In the genomic region with DNA sequence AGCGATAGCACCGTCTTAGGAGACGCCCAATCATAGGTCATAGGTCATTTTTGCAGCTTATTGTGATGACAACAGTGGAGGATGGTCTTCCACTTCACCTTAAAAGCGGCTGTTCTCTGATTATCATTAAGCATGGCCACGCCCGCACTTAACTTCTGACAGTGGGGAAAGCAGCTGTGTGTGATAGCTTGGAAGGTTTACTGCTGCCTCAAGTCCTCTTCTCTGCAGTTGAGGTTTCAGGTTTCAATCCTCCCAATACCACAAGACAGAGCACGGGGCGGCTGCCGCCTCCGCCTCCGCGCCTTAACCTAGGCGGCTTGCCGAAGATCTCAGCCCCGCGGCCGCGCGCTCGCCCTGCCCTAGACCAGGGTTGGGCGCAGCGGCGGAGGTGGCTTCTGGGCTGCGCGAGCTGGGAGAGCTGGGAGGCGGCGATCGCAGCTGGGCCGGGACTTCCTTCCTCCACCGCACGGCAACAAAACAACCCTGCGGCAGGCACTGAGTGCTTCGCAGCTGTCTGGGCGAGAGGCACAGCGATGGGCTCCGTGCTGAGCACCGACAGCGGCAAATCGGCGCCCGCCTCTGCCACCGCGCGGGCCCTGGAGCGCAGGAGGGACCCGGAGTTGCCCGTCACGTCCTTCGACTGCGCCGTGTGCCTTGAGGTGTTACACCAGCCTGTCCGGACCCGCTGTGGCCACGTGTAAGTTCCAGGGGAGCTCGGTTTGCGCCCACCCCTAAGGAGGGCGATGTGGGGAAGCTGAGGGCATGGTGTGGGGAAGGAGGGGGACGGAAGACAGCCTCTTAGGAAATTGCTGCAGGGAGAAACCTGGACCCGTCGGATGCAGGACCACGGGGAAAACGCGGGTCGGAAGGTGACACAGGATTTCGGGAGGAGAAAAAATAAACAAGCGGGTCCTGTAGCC, we compare ENCODE assay signal across 1 cellular context.
TF ChIP-seq lines count a peak whose summit lies in the region.

TSS of gene RNF125 (plus strand) at position 495 of the 920 bp plus-strand sequence. CDS start at position 534, 39 bp downstream.

TF ChIP-seq in HepG2, 621 proteins besides CTCF, POLR2A, EP300 and RAD21 (continued from another document and continues in another):
- TF ChIP-seq NR0B2 (CRISPR knock-in tag; IDR thresholded peaks at IDR 0.05) (peak; percentile 67; the same call in 1 of the 2 replicates), TBX2 (CRISPR knock-in tag; IDR thresholded peaks at IDR 0.05; ENCODE audit: borderline replicate concordance) (peak; percentile 78), ZNF7 (CRISPR knock-in tag; IDR thresholded peaks at IDR 0.05) (no peak), NRL (CRISPR knock-in tag; IDR thresholded peaks at IDR 0.05; ENCODE audit: borderline replicate concordance) (peak; percentile 54; the same call in 1 of the 2 replicates), ZNF747 (CRISPR knock-in tag; IDR thresholded peaks at IDR 0.05; ENCODE audit: borderline replicate concordance) (peak; percentile 44), ZNF562 (CRISPR knock-in tag; IDR thresholded peaks at IDR 0.05; ENCODE audit: borderline replicate concordance) (no peak), SCMH1 (CRISPR knock-in tag; IDR thresholded peaks at IDR 0.05; ENCODE audit: borderline replicate concordance) (no peak), ZNF468 (CRISPR knock-in tag; IDR thresholded peaks at IDR 0.05) (no peak), ZFP41 (CRISPR knock-in tag; IDR thresholded peaks at IDR 0.05; ENCODE audit: borderline replicate concordance) (0 out of 2 replicates have a peak, but pooled peaks have one; percentile 28), DMAP1 (CRISPR knock-in tag; IDR thresholded peaks at IDR 0.05) (peak; percentile 21; the same call in 1 of the 2 replicates), GLI4 (CRISPR knock-in tag; IDR thresholded peaks at IDR 0.05; ENCODE audit: borderline replicate concordance) (no peak; the same call in 1 of the 2 replicates), ZNF556 (CRISPR knock-in tag; IDR thresholded peaks at IDR 0.05; ENCODE audit: borderline replicate concordance) (peak; percentile 51; the same call in 1 of the 2 replicates), PTBP1 (IDR thresholded peaks at IDR 0.05; ENCODE audit: low read depth, low read length, poor library complexity, severe bottlenecking) (no peak), RELA (CRISPR knock-in tag; IDR thresholded peaks at IDR 0.05) (0 out of 2 replicates have a peak, but pooled peaks have one; percentile 17), ZNF597 (CRISPR knock-in tag; IDR thresholded peaks at IDR 0.05) (no peak), WIZ (CRISPR knock-in tag; IDR thresholded peaks at IDR 0.05) (no peak), ISX (CRISPR knock-in tag; conservative IDR thresholded peaks at IDR 0.05) (no peak), TFDP2 (CRISPR knock-in tag; IDR thresholded peaks at IDR 0.05) (peak; percentile 41), HNRNPUL1 (IDR thresholded peaks at IDR 0.05; ENCODE audit: low read depth, low read length) (no peak), THYN1 (CRISPR knock-in tag; IDR thresholded peaks at IDR 0.05; ENCODE audit: borderline replicate concordance, low read depth) (no peak), ARNT2 (CRISPR knock-in tag; IDR thresholded peaks at IDR 0.05; ENCODE audit: low read depth) (peak; percentile 3; the same call in 1 of the 2 replicates), BCL6 (CRISPR knock-in tag; IDR thresholded peaks at IDR 0.05) (peak; percentile 77), ZNF124 (CRISPR knock-in tag; IDR thresholded peaks at IDR 0.05) (no peak; the same call in 1 of the 2 replicates), BRCA1 (CRISPR knock-in tag; IDR thresholded peaks at IDR 0.05) (no peak), ZNF589 (CRISPR knock-in tag; conservative IDR thresholded peaks at IDR 0.05) (no peak), TAF1 (CRISPR knock-in tag; IDR thresholded peaks at IDR 0.05) (0 out of 2 replicates have a peak, but pooled peaks have one; percentile 28), ZNF557 (CRISPR knock-in tag; IDR thresholded peaks at IDR 0.05) (no peak), ZNF33A (CRISPR knock-in tag; IDR thresholded peaks at IDR 0.05; ENCODE audit: borderline replicate concordance) (no peak), ZNF703 (CRISPR knock-in tag; IDR thresholded peaks at IDR 0.05; ENCODE audit: borderline replicate concordance) (peak; percentile 55; the same call in 1 of the 2 replicates), KAT7 (CRISPR knock-in tag; IDR thresholded peaks at IDR 0.05; ENCODE audit: borderline replicate concordance) (no peak; the same call in 1 of the 2 replicates), ZNF746 (CRISPR knock-in tag; IDR thresholded peaks at IDR 0.05) (peak; percentile 37; the same call in 1 of the 2 replicates), ZNF253 (CRISPR knock-in tag; IDR thresholded peaks at IDR 0.05; ENCODE audit: borderline replicate concordance) (no peak; the same call in 1 of the 2 replicates), SYNCRIP (IDR thresholded peaks at IDR 0.05; ENCODE audit: insufficient read depth, low read depth, low read length) (no peak), CHCHD3 (CRISPR knock-in tag; IDR thresholded peaks at IDR 0.05) (no peak), ZNF205 (CRISPR knock-in tag; IDR thresholded peaks at IDR 0.05) (peak; percentile 45; the same call in 1 of the 2 replicates), MEIS1 (CRISPR knock-in tag; IDR thresholded peaks at IDR 0.05; ENCODE audit: borderline replicate concordance) (peak; percentile 77), ARHGAP35 (CRISPR knock-in tag; IDR thresholded peaks at IDR 0.05; ENCODE audit: borderline replicate concordance) (peak; percentile 4; the same call in 1 of the 2 replicates), ZNF616 (CRISPR knock-in tag; IDR thresholded peaks at IDR 0.05; ENCODE audit: low read depth) (no peak), GZF1 (CRISPR knock-in tag; IDR thresholded peaks at IDR 0.05) (peak; percentile 31; the same call in 1 of the 2 replicates), RFXAP (CRISPR knock-in tag; IDR thresholded peaks at IDR 0.05; ENCODE audit: borderline replicate concordance) (no peak)
- TF ChIP-seq, protein P1, sequence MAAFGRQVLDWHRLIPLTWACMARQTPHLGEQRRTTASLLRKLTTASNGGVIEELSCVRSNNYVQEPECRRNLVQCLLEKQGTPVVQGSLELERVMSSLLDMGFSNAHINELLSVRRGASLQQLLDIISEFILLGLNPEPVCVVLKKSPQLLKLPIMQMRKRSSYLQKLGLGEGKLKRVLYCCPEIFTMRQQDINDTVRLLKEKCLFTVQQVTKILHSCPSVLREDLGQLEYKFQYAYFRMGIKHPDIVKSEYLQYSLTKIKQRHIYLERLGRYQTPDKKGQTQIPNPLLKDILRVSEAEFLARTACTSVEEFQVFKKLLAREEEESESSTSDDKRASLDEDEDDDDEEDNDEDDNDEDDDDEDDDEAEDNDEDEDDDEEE (CRISPR knock-in tag; IDR thresholded peaks at IDR 0.05), result peak; percentile 44; the same call in 1 of the 2 replicates
- TF ChIP-seq, protein P2, sequence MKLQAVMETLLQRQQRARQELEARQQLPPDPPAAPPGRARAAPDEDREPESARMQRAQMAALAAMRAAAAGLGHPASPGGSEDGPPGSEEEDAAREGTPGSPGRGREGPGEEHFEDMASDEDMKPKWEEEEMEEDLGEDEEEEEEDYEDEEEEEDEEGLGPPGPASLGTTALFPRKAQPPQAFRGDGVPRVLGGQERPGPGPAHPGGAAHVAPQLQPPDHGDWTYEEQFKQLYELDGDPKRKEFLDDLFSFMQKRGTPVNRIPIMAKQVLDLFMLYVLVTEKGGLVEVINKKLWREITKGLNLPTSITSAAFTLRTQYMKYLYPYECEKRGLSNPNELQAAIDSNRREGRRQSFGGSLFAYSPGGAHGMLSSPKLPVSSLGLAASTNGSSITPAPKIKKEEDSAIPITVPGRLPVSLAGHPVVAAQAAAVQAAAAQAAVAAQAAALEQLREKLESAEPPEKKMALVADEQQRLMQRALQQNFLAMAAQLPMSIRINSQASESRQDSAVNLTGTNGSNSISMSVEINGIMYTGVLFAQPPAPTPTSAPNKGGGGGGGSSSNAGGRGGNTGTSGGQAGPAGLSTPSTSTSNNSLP (IDR thresholded peaks at IDR 0.05; ENCODE audit: low read depth, low read length), result no peak
- TF ChIP-seq, protein P3, sequence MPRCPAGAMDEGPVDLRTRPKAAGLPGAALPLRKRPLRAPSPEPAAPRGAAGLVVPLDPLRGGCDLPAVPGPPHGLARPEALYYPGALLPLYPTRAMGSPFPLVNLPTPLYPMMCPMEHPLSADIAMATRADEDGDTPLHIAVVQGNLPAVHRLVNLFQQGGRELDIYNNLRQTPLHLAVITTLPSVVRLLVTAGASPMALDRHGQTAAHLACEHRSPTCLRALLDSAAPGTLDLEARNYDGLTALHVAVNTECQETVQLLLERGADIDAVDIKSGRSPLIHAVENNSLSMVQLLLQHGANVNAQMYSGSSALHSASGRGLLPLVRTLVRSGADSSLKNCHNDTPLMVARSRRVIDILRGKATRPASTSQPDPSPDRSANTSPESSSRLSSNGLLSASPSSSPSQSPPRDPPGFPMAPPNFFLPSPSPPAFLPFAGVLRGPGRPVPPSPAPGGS (CRISPR knock-in tag; IDR thresholded peaks at IDR 0.05), result peak; percentile 50
- TF ChIP-seq, protein P4, sequence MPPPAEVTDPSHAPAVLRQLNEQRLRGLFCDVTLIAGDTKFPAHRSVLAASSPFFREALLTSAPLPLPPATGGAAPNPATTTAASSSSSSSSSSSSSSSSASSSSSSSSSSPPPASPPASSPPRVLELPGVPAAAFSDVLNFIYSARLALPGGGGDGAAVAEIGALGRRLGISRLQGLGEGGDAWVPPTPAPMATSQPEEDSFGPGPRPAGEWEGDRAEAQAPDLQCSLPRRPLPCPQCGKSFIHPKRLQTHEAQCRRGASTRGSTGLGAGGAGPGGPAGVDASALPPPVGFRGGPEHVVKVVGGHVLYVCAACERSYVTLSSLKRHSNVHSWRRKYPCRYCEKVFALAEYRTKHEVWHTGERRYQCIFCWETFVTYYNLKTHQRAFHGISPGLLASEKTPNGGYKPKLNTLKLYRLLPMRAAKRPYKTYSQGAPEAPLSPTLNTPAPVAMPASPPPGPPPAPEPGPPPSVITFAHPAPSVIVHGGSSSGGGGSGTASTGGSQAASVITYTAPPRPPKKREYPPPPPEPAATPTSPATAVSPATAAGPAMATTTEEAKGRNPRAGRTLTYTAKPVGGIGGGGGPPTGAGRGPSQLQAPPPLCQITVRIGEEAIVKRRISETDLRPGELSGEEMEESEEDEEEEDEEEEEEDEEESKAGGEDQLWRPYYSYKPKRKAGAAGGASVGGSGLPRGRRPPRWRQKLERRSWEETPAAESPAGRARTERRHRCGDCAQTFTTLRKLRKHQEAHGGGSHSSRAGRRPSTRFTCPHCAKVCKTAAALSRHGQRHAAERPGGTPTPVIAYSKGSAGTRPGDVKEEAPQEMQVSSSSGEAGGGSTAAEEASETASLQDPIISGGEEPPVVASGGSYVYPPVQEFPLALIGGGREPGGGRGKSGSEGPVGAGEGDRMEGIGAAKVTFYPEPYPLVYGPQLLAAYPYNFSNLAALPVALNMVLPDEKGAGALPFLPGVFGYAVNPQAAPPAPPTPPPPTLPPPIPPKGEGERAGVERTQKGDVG (CRISPR knock-in tag; IDR thresholded peaks at IDR 0.05; ENCODE audit: borderline replicate concordance), result no peak; the same call in 1 of the 2 replicates
- TF ChIP-seq, protein P5, sequence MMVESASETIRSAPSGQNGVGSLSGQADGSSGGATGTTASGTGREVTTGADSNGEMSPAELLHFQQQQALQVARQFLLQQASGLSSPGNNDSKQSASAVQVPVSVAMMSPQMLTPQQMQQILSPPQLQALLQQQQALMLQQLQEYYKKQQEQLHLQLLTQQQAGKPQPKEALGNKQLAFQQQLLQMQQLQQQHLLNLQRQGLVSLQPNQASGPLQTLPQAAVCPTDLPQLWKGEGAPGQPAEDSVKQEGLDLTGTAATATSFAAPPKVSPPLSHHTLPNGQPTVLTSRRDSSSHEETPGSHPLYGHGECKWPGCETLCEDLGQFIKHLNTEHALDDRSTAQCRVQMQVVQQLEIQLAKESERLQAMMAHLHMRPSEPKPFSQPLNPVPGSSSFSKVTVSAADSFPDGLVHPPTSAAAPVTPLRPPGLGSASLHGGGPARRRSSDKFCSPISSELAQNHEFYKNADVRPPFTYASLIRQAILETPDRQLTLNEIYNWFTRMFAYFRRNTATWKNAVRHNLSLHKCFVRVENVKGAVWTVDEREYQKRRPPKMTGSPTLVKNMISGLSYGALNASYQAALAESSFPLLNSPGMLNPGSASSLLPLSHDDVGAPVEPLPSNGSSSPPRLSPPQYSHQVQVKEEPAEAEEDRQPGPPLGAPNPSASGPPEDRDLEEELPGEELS (CRISPR knock-in tag; IDR thresholded peaks at IDR 0.05), result no peak
- TF ChIP-seq, protein P6, sequence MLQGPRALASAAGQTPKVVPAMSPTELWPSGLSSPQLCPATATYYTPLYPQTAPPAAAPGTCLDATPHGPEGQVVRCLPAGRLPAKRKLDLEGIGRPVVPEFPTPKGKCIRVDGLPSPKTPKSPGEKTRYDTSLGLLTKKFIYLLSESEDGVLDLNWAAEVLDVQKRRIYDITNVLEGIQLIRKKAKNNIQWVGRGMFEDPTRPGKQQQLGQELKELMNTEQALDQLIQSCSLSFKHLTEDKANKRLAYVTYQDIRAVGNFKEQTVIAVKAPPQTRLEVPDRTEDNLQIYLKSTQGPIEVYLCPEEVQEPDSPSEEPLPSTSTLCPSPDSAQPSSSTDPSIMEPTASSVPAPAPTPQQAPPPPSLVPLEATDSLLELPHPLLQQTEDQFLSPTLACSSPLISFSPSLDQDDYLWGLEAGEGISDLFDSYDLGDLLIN (CRISPR knock-in tag; IDR thresholded peaks at IDR 0.05; ENCODE audit: borderline replicate concordance), result no peak
